Comparison of ENCODE assay signal across 1 cellular context in genomic region chr11:47406896-47407745, GRCh38.
TF ChIP-seq lines count a peak whose summit lies in the region.

No MANE protein-coding gene starts in this region.

TF ChIP-seq in H1, 55 proteins besides CTCF, POLR2A, EP300 and RAD21:
- TF ChIP-seq SIN3A (conservative IDR thresholded peaks at IDR 0.05 in 1 of 2, IDR thresholded peaks at IDR 0.05 in 1 of 2; ENCODE audit: low read depth in 1 of 2, low read length in 2 of 2) (no peak), YY1 (IDR thresholded peaks at IDR 0.05; ENCODE audit: low read depth, low read length) (0 out of 2 replicates have a peak, but pooled peaks have one; percentile 35), CEBPB (IDR thresholded peaks at IDR 0.05; ENCODE audit: low read depth, low read length) (peak; percentile 83), CHD2 (IDR thresholded peaks at IDR 0.05; ENCODE audit: low read length) (no peak), TEAD4 (IDR thresholded peaks at IDR 0.05; ENCODE audit: low read depth, low read length) (peak; percentile 89), MAFK (IDR thresholded peaks at IDR 0.05; ENCODE audit: low read depth, low read length) (peak; percentile 58; the same call in 1 of the 2 replicates)
